10 cellular contexts compared by ENCODE assay signal in the genomic region with DNA sequence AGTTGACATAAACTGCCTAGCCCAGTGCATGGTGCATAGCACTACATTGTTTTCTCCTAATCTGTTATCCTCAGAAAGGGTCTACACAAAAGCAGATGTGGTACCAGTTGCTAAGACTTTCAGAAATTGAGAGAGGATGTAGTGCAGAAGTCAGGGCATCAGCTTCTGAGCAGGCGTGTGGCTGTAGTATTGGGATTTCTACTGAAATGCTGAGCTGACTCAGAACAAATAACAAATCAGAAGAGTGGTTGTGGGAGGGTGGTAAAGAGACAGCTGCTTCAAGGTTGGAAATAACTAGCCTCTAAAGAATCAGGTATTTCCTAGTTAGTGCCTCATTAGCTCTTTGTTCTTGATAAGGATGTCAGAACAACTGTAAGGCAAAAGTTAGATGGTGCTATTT.
A peak's percentile ranks its signal among the peaks of the same experiment; 100 is the strongest.
DNase-seq lines count a peak whose midpoint lies in the region; ATAC-seq and TF ChIP-seq lines count a peak whose summit lies in the region.
"Had no signal": no experiment of that assay in that cellular context is flagged by ENCODE, and none has a peak within 500 bp of the region (broad histone marks: within the 10 kb centered on the region; RNA-seq: fewer than 3 reads in every experiment).

No MANE protein-coding gene starts in this region.

- peak overlapping the region; percentile 4 for H3K27ac Mint-ChIP-seq in CD4-positive, alpha-beta T cell
- H3K27ac Mint-ChIP-seq in WTC11 (no peak overlapping the region), endothelial cell (ENCODE audit: unreplicated experiment) (no peak overlapping the region)

- ATAC-seq in CD4-positive, alpha-beta T cell (ENCODE audit: poor library complexity): no peak
- ATAC-seq in GM19023 (IDR thresholded peaks at IDR 0.05; ENCODE audit: unreplicated experiment) (peak; percentile 69), HG03442 (IDR thresholded peaks at IDR 0.05; ENCODE audit: unreplicated experiment) (peak; percentile 63), WTC11 (no peak)

- H3K36me3 Mint-ChIP-seq in CD4-positive, alpha-beta T cell (ENCODE audit: low read depth): peaks cover 48% of the 10 kb centered on the region
- H3K36me3 Mint-ChIP-seq in WTC11 (no peaks in the 10 kb centered on the region; the same call in 1 of the 2 replicates), endothelial cell (ENCODE audit: low read depth, unreplicated experiment) (no peaks in the 10 kb centered on the region)

- CTCF ChIA-PET in CD4-positive, alpha-beta T cell (lab: Charles Lee): interaction anchor here (0.7 kb wide), 1 partner anchor 9 kb away, joined by 3 read pairs; no protein-coding TSS in a partner anchor
- CTCF ChIA-PET in WTC11 (lab: Charles Lee): interaction anchor here (1.0 kb wide), 1 partner anchor 8 kb away, joined by 4 read pairs; no protein-coding TSS in a partner anchor

- TF ChIP-seq CTCF in CD4-positive, alpha-beta T cell (IDR thresholded peaks at IDR 0.05): no peak
- no peak for TF ChIP-seq CTCF in choroid plexus epithelial cell (conservative IDR thresholded peaks at IDR 0.05; ENCODE audit: low read depth, low read length)
- TF ChIP-seq CTCF in WTC11 (IDR thresholded peaks at IDR 0.05): no peak
- TF ChIP-seq CTCF in endothelial cell (IDR thresholded peaks at IDR 0.05; ENCODE audit: unreplicated experiment): no peak

- no peak overlapping the region for H3K27ac ChIP-seq in CD4-positive, alpha-beta T cell (ENCODE audit: low read depth, low read length)

- H3K27me3 ChIP-seq in CD4-positive, alpha-beta T cell (ENCODE audit: control insufficient read depth, insufficient read depth, low read length): no peaks in the 10 kb centered on the region
- H3K27me3 ChIP-seq: spleen had no signal

- H3K9me3 Mint-ChIP-seq in CD4-positive, alpha-beta T cell: no peaks in the 10 kb centered on the region
- no peaks in the 10 kb centered on the region for H3K9me3 Mint-ChIP-seq in WTC11
- H3K9me3 Mint-ChIP-seq in endothelial cell (ENCODE audit: unreplicated experiment): no peaks in the 10 kb centered on the region

- no peak overlapping the region for H3K4me3 Mint-ChIP-seq in CD4-positive, alpha-beta T cell
- H3K4me3 Mint-ChIP-seq in WTC11 (no peak overlapping the region), endothelial cell (ENCODE audit: unreplicated experiment) (no peak overlapping the region)

- no peaks in the 10 kb centered on the region for H3K9me3 ChIP-seq in CD4-positive, alpha-beta T cell (ENCODE audit: control insufficient read depth, low read length)
- H3K9me3 ChIP-seq: spleen had no signal

- H3K4me1 Mint-ChIP-seq in CD4-positive, alpha-beta T cell (ENCODE audit: low read depth): peaks cover 74% of the 10 kb centered on the region
- H3K4me1 Mint-ChIP-seq in WTC11 (peaks cover 22% of the 10 kb centered on the region), endothelial cell (ENCODE audit: unreplicated experiment) (peaks cover 46% of the 10 kb centered on the region)

- no peaks in the 10 kb centered on the region for H3K27me3 Mint-ChIP-seq in CD4-positive, alpha-beta T cell
- H3K27me3 Mint-ChIP-seq in WTC11 (ENCODE audit: low read depth) (no peaks in the 10 kb centered on the region), endothelial cell (ENCODE audit: unreplicated experiment) (peaks cover 2% of the 10 kb centered on the region)

- intact Hi-C loops in CD4-positive, alpha-beta T cell (cut with DNase I, micrococcal nuclease): loop anchor here (2.0 to 5.0 kb wide), 4 partner anchors 41 to 166 kb away; no protein-coding TSS in a partner anchor

- DNase-seq in CD4-positive, alpha-beta T cell: no peak
- peak; percentile 47 for DNase-seq in choroid plexus epithelial cell (ENCODE audit: low read depth)
- no peak for DNase-seq in WTC11 (ENCODE audit: low spot score)
- DNase-seq in NCI-H2081 (lab: John Stamatoyannopoulos, UW): no peak
- DNase-seq in endothelial cell (ENCODE audit: low spot score): no peak
- no peak for DNase-seq in EL
- DNase-seq: NCI-H1930, spleen had no signal

- H3K4me3 ChIP-seq in choroid plexus epithelial cell (ENCODE audit: low read depth, low read length): no peak overlapping the region
- H3K4me3 ChIP-seq: spleen had no signal

- POLR2A ChIA-PET in CD4-positive, alpha-beta T cell (lab: Charles Lee): interaction anchor here (1.1 to 1.9 kb wide), 3 partner anchors 8 to 162 kb away, joined by 3 to 5 read pairs (median 3); partner anchors contain the start of gene AKAP13
- POLR2A ChIA-PET in WTC11 (lab: Charles Lee): no interaction called here

TF ChIP-seq in WTC11, 78 proteins besides CTCF, POLR2A, EP300 and RAD21 (continues in another document):
- TF ChIP-seq TEAD1 (CRISPR knock-in tag; IDR thresholded peaks at IDR 0.05) (no peak), NFE2L1 (CRISPR knock-in tag; IDR thresholded peaks at IDR 0.05) (no peak), HMGXB4 (CRISPR knock-in tag; IDR thresholded peaks at IDR 0.05) (no peak), AFF4 (CRISPR knock-in tag; IDR thresholded peaks at IDR 0.05; ENCODE audit: borderline replicate concordance) (no peak), GABPB1 (CRISPR knock-in tag; IDR thresholded peaks at IDR 0.05) (no peak), SMAD4 (CRISPR knock-in tag; IDR thresholded peaks at IDR 0.05) (no peak), FOXP1 (CRISPR knock-in tag; IDR thresholded peaks at IDR 0.05; ENCODE audit: borderline replicate concordance) (no peak)
- TF ChIP-seq, protein P1, sequence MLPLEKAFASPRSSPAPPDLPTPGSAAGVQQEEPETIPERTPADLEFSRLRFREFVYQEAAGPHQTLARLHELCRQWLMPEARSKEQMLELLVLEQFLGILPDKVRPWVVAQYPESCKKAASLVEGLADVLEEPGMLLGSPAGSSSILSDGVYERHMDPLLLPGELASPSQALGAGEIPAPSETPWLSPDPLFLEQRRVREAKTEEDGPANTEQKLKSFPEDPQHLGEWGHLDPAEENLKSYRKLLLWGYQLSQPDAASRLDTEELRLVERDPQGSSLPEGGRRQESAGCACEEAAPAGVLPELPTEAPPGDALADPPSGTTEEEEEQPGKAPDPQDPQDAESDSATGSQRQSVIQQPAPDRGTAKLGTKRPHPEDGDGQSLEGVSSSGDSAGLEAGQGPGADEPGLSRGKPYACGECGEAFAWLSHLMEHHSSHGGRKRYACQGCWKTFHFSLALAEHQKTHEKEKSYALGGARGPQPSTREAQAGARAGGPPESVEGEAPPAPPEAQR (CRISPR knock-in tag; IDR thresholded peaks at IDR 0.05): no peak
- TF ChIP-seq, protein P2, sequence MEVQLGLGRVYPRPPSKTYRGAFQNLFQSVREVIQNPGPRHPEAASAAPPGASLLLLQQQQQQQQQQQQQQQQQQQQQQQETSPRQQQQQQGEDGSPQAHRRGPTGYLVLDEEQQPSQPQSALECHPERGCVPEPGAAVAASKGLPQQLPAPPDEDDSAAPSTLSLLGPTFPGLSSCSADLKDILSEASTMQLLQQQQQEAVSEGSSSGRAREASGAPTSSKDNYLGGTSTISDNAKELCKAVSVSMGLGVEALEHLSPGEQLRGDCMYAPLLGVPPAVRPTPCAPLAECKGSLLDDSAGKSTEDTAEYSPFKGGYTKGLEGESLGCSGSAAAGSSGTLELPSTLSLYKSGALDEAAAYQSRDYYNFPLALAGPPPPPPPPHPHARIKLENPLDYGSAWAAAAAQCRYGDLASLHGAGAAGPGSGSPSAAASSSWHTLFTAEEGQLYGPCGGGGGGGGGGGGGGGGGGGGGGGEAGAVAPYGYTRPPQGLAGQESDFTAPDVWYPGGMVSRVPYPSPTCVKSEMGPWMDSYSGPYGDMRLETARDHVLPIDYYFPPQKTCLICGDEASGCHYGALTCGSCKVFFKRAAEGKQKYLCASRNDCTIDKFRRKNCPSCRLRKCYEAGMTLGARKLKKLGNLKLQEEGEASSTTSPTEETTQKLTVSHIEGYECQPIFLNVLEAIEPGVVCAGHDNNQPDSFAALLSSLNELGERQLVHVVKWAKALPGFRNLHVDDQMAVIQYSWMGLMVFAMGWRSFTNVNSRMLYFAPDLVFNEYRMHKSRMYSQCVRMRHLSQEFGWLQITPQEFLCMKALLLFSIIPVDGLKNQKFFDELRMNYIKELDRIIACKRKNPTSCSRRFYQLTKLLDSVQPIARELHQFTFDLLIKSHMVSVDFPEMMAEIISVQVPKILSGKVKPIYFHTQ (CRISPR knock-in tag; IDR thresholded peaks at IDR 0.05): no peak

Comparison
In these comparisons a context has a peak if more than half of its experiments do, and no peak if none do; other contexts are left out.
1. ATAC-seq: peak in GM19023 (single experiment) and HG03442 (single experiment); none in CD4-positive, alpha-beta T cell (single experiment) and WTC11 (single experiment).